ENCODE assay signal across 9 cellular contexts in the genomic region with DNA sequence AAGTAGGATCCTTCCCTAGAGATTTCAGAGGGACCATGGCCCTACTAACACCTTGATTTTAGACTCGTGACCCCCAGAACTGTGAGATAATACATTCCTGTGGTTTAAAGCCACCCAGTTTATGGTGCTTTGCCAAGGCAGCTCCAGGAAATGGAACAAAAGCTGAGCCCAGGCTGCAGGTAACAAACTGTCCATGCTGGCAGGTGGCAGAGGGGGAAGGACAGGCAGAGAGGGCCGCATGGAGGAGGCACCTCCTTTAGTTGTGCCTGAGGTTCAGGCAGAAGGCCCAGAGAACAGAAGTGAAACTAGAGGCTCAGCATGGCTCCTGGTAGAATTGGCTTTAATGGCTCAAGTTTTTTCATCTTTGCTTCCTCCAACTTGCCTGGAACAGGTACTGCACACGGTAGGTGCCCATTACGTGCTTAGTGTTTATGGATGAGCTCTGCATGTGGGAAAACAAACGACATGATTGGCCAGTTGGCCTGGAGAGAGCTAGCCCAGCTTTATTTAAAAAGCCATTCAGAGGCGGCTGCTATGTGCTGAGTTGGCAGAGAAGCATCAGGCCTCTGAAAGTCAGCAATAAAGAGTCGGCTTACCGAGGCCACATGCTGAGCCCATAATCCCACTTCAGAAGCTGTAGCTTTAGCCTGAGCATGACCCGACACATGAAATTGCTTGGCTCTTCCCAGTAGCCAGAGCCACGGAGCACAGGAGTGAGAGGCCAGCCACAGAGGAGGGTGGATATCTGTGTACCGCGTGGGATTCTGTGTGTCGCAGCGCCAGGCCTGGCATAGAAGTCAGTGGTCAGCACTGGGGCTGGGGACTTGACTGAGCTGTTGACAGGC. TPM values are rescaled to one million over a fixed set of nuclear protein-coding genes. Genes with fewer than 3 reads are reported as not detected.
DNase-seq lines count a peak whose midpoint lies in the region; ATAC-seq and TF ChIP-seq lines count a peak whose summit lies in the region.
"Had no signal": no experiment of that assay in that cellular context is flagged by ENCODE, and none has a peak within 500 bp of the region (broad histone marks: within the 10 kb centered on the region; RNA-seq: fewer than 3 reads in every experiment).

No MANE protein-coding gene starts in this region.

- POLR2A ChIA-PET in naive thymus-derived CD4-positive, alpha-beta T cell (lab: Charles Lee): no interaction called here

- H4K20me1 ChIP-seq in neural progenitor cell (ENCODE audit: low read depth): peaks cover 11% of the 10 kb centered on the region

- H3K9me3 ChIP-seq in ectodermal cell (ENCODE audit: control insufficient read depth, low read length) (no peaks in the 10 kb centered on the region), neural progenitor cell (ENCODE audit: low read depth) (no peaks in the 10 kb centered on the region)
- H3K9me3 ChIP-seq in naive thymus-derived CD4-positive, alpha-beta T cell (ENCODE audit: control insufficient read depth in 2 of 3, low read length in 3 of 3): no peaks in the 10 kb centered on the region
- H3K9me3 ChIP-seq: SJSA1 had no signal

- H3K27me3 Mint-ChIP-seq in neural progenitor cell (ENCODE audit: insufficient read depth, low read depth): peaks cover 3% of the 10 kb centered on the region
- H3K27me3 Mint-ChIP-seq in naive thymus-derived CD4-positive, alpha-beta T cell: no peaks in the 10 kb centered on the region

- H3K9me3 Mint-ChIP-seq in neural progenitor cell: no peaks in the 10 kb centered on the region
- no peaks in the 10 kb centered on the region for H3K9me3 Mint-ChIP-seq in naive thymus-derived CD4-positive, alpha-beta T cell

- H2AFZ ChIP-seq in neural progenitor cell (replicated peaks): no peak overlapping the region

- peak overlapping the region; percentile 98 for H3K27ac Mint-ChIP-seq in neural progenitor cell
- no peak overlapping the region for H3K27ac Mint-ChIP-seq in naive thymus-derived CD4-positive, alpha-beta T cell

- H3K36me3 ChIP-seq in ectodermal cell (ENCODE audit: control insufficient read depth, insufficient read depth, low read length) (no peaks in the 10 kb centered on the region), neural progenitor cell (no peaks in the 10 kb centered on the region)
- peaks cover 0 to 3% (median 0%) of the 10 kb centered on the region in 3 experiments for H3K36me3 ChIP-seq in naive thymus-derived CD4-positive, alpha-beta T cell (ENCODE audit: control insufficient read depth in 2 of 3, insufficient read depth in 3 of 3, low read length in 3 of 3)

- in situ Hi-C loops in KBM-7 (cut with MboI; ENCODE audit: low pct_unique_long_range_greater_than_20kb, low sequenced_read_pairs): no loop called here

- H3K27ac ChIP-seq in ectodermal cell (ENCODE audit: insufficient read depth, low read depth, low read length, poor library complexity, severe bottlenecking) (peak overlapping the region; percentile 53), neural progenitor cell (no peak overlapping the region)
- H3K27ac ChIP-seq in naive thymus-derived CD4-positive, alpha-beta T cell (ENCODE audit: low read depth, low read length): no peak overlapping the region
- H3K27ac ChIP-seq: SJSA1 had no signal

- DNase-seq in Daoy (ENCODE audit: low read depth): peak; percentile 53
- peak; percentile 47 for DNase-seq in NCI-H2227 (lab: John Stamatoyannopoulos, UW; ENCODE audit: unreplicated experiment)
- peak; percentile 83 for DNase-seq in neural progenitor cell (ENCODE audit: low spot score)
- DNase-seq in SKM-1 (lab: John Stamatoyannopoulos, UW; ENCODE audit: unreplicated experiment): no peak
- no peak for DNase-seq in naive thymus-derived CD4-positive, alpha-beta T cell
- no peak for DNase-seq in KBM-7
- DNase-seq in OCI-M2 (lab: John Stamatoyannopoulos, UW; ENCODE audit: unreplicated experiment): no peak

- H3K27me3 ChIP-seq in ectodermal cell (ENCODE audit: control insufficient read depth, insufficient read depth, low read length, poor library complexity, severe bottlenecking): no peaks in the 10 kb centered on the region
- H3K27me3 ChIP-seq in neural progenitor cell: peaks cover 14% of the 10 kb centered on the region
- H3K27me3 ChIP-seq in naive thymus-derived CD4-positive, alpha-beta T cell (ENCODE audit: control insufficient read depth in 2 of 2, insufficient read depth in 2 of 2, low read length in 2 of 2): no peaks in the 10 kb centered on the region
- H3K27me3 ChIP-seq: SJSA1 had no signal

- ATAC-seq in naive thymus-derived CD4-positive, alpha-beta T cell: no peak

- H3K4me2 ChIP-seq in neural progenitor cell: peak overlapping the region; percentile 39

- CTCF ChIA-PET in naive thymus-derived CD4-positive, alpha-beta T cell (lab: Charles Lee): interaction anchor here (0.6 to 0.9 kb wide), 2 partner anchors 8 to 9 kb away, joined by 3 to 4 read pairs; no protein-coding TSS in a partner anchor

- H3K36me3 Mint-ChIP-seq in neural progenitor cell: peaks cover under 1% of the 10 kb centered on the region
- H3K36me3 Mint-ChIP-seq in naive thymus-derived CD4-positive, alpha-beta T cell: peaks cover 0 to 11% (median 5%) of the 10 kb centered on the region in 5 donors

- H3F3A ChIP-seq in neural progenitor cell (ENCODE audit: low read depth): peaks cover 17% of the 10 kb centered on the region

- H3K79me2 ChIP-seq in neural progenitor cell (ENCODE audit: low read depth): no peaks in the 10 kb centered on the region

- H3K4me3 ChIP-seq in ectodermal cell (ENCODE audit: insufficient read depth, low read depth, low read length) (no peak overlapping the region), neural progenitor cell (no peak overlapping the region)
- no peak overlapping the region for H3K4me3 ChIP-seq in naive thymus-derived CD4-positive, alpha-beta T cell (ENCODE audit: low read length)
- H3K4me3 ChIP-seq: SJSA1 had no signal

- H3K9ac ChIP-seq in neural progenitor cell: no peak overlapping the region

- intact Hi-C loops in naive thymus-derived CD4-positive, alpha-beta T cell (cut with micrococcal nuclease): no loop called here

- 39% methylated on average over 14 of the region's 14 CpGs for WGBS in ectodermal cell, 2 experiments

- H3K4me1 ChIP-seq in ectodermal cell (ENCODE audit: control insufficient read depth, insufficient read depth, low read length): peaks cover 46% of the 10 kb centered on the region
- H3K4me1 ChIP-seq in neural progenitor cell: peaks cover 37% of the 10 kb centered on the region
- no peaks in the 10 kb centered on the region for H3K4me1 ChIP-seq in naive thymus-derived CD4-positive, alpha-beta T cell (ENCODE audit: control insufficient read depth in 2 of 2, insufficient read depth in 2 of 2, low read length in 2 of 2)

- peaks cover 70% of the 10 kb centered on the region for H3K4me1 Mint-ChIP-seq in neural progenitor cell
- H3K4me1 Mint-ChIP-seq in naive thymus-derived CD4-positive, alpha-beta T cell: no peaks in the 10 kb centered on the region

- TF ChIP-seq CTCF in neural progenitor cell (IDR thresholded peaks at IDR 0.05): no peak

- H3K4me3 Mint-ChIP-seq in neural progenitor cell: peak overlapping the region; percentile 44
- no peak overlapping the region for H3K4me3 Mint-ChIP-seq in naive thymus-derived CD4-positive, alpha-beta T cell

RNA-seq across cellular contexts. Expression of a gene that starts 36.5 kb away (rescaled TPM):
- 6.9 and 8.0 TPM in 2 replicates for total RNA-seq in Daoy (2014; rRNA removed; shearing (Covaris generic))
- polyA plus RNA-seq in ectodermal cell (2013, experiment 1 of 4): 28.6 TPM
- 30.1 TPM for polyA plus RNA-seq in ectodermal cell (2013, experiment 2 of 4)
- 21.9 TPM for polyA plus RNA-seq in ectodermal cell (2013, experiment 3 of 4)
- polyA plus RNA-seq in ectodermal cell (2013, experiment 4 of 4): 24.8 TPM
- total RNA-seq in neural progenitor cell (ENCODE audit: low replicate concordance): 10.0 and 19.5 TPM in 2 replicates
- 10 to 100 TPM; 12.0 to 19.0 (median 18.3) TPM for total RNA-seq in naive thymus-derived CD4-positive, alpha-beta T cell
- polyA plus RNA-seq in naive thymus-derived CD4-positive, alpha-beta T cell: 10 to 100 TPM; 13.8 to 17.3 TPM

RNA-seq across cellular contexts. Expression of a gene that starts 52.5 kb away (rescaled TPM):
- 0.06 and 0.11 TPM in 2 replicates for total RNA-seq in Daoy (2014; rRNA removed; shearing (Covaris generic))
- polyA plus RNA-seq in ectodermal cell (2013, experiment 1 of 4): 9.3 TPM
- polyA plus RNA-seq in ectodermal cell (2013, experiment 2 of 4): 9.5 TPM
- polyA plus RNA-seq in ectodermal cell (2013, experiment 3 of 4): 9.9 TPM
- polyA plus RNA-seq in ectodermal cell (2013, experiment 4 of 4): 12.2 TPM
- not detected in 2 replicates for total RNA-seq in neural progenitor cell (ENCODE audit: low replicate concordance)
- total RNA-seq in naive thymus-derived CD4-positive, alpha-beta T cell: under 1 TPM in 3 of 5 experiments, not detected in 2; 0.03 to 0.20 (median 0.05) TPM
- polyA plus RNA-seq in naive thymus-derived CD4-positive, alpha-beta T cell: under 1 TPM; 0.01 to 0.17 TPM

Comparison
In these comparisons a context has a peak if more than half of its experiments do, and no peak if none do; other contexts are left out.
1. DNase-seq: peak in Daoy (single experiment), NCI-H2227 (single experiment) and neural progenitor cell (single experiment); none in SKM-1 (single experiment), naive thymus-derived CD4-positive, alpha-beta T cell (0 of 9), KBM-7 (single experiment) and OCI-M2 (single experiment).